ENCODE assay signal across 8 cellular contexts in the genomic region with DNA sequence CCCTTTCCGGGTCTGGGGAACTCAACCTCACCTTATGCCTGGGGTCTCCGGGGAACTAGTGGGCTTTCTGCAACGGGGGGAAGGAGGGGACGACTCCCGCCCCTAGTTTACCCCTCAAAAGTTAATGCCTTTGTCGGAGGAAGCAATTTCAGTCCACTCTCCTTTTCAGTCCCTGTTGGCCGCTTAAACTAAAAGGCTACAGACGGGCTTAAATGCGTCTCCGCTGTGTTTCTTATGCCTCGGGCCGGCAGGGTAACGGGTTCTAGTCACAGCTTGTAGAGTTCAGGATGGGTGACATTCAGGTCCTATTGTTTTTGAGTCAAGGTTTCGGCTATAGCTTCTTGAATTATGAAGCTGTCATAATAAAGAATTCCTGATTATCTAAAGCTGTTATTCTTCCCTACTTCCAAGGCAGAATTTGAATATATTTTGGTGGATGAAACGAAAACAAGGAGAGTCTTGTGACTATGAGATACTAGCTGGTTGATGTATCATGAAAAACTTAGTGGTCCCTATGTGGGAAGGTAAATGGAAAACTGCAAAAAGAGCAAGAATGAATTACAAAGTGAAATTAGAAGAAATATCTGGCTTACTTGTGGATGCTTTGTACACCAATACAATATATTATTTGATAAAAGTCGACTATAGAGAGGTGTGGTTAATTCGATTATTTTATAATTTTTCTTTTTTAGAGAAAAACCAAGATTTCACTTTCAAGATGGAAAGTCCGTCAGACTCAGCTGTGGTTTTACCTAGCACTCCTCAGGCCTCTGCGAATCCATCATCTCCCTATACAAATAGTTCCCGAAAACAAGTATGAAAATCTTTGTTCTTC. TPM values are rescaled to one million over a fixed set of nuclear protein-coding genes. Genes with fewer than 3 reads are reported as not detected.
DNase-seq lines count a peak whose midpoint lies in the region; ATAC-seq and TF ChIP-seq lines count a peak whose summit lies in the region.

No MANE protein-coding gene starts in this region.

- H3K4me3 Mint-ChIP-seq in neural crest cell: peak overlapping the region; percentile 97

- H3K27me3 Mint-ChIP-seq in neural crest cell (ENCODE audit: low read depth): peaks cover 6% of the 10 kb centered on the region

- H3K9me3 Mint-ChIP-seq in neural crest cell: no peaks in the 10 kb centered on the region

- WGBS in esophagus, 2 donors: 18 to 19% methylated on average over 20 of the region's 20 CpGs

- peaks cover 31% of the 10 kb centered on the region for H3K4me1 Mint-ChIP-seq in neural crest cell

- no peak for TF ChIP-seq CTCF in neural crest cell (conservative IDR thresholded peaks at IDR 0.05)

- H3K27ac ChIP-seq in SJSA1 (peak overlapping the region; percentile 35), esophagus (ENCODE audit: low read depth in 2 of 2, low read length in 1 of 2) (peak overlapping the region; percentile 86 to 100)

- H3K4me1 ChIP-seq in SJSA1 (replicated peaks) (peaks cover 21% of the 10 kb centered on the region), esophagus (ENCODE audit: control insufficient read depth in 2 of 2, insufficient read depth in 2 of 2, low read length in 1 of 2) (no peaks in the 10 kb centered on the region)

- H3K27me3 ChIP-seq in SJSA1 (replicated peaks): no peaks in the 10 kb centered on the region
- H3K27me3 ChIP-seq in esophagus (ENCODE audit: control insufficient read depth in 1 of 2, insufficient read depth in 2 of 2, low read length in 2 of 2): no peaks in the 10 kb centered on the region

- H3K4me3 ChIP-seq in SJSA1 (peak overlapping the region; percentile 56), esophagus (ENCODE audit: low read depth in 1 of 2, low read length in 2 of 2) (peak overlapping the region; percentile 78 to 94)

- no peaks in the 10 kb centered on the region for H3K36me3 ChIP-seq in SJSA1
- no peaks in the 10 kb centered on the region for H3K36me3 ChIP-seq in esophagus (ENCODE audit: control insufficient read depth in 2 of 2, insufficient read depth in 2 of 2, low read length in 1 of 2)

- DNase-seq in DMS153 treated with DMSO at 0.1 percent for 48 hours (lab: John Stamatoyannopoulos, UW; ENCODE audit: unreplicated experiment) (peak; percentile 85), DMS153 (lab: John Stamatoyannopoulos, UW) (no peak), SJSA1 (ENCODE audit: low read depth in 1 of 2, low spot score in 2 of 2) (no peak), neural crest cell (ENCODE audit: low read depth, low spot score) (no peak), UCSD-AML1 (lab: John Stamatoyannopoulos, UW; ENCODE audit: unreplicated experiment) (no peak), NCI-H187 treated with DMSO at 0.1 percent for 48 hours (lab: John Stamatoyannopoulos, UW) (no peak)

- peaks cover 7% of the 10 kb centered on the region for H3K36me3 Mint-ChIP-seq in neural crest cell (ENCODE audit: low read depth)

- peak; percentile 1 for ATAC-seq in HG02870 (IDR thresholded peaks at IDR 0.05; ENCODE audit: unreplicated experiment)

- H3K9me3 ChIP-seq in SJSA1 (replicated peaks) (no peaks in the 10 kb centered on the region), esophagus (ENCODE audit: control insufficient read depth in 2 of 2, insufficient read depth in 1 of 2, low read depth in 1 of 2, low read length in 1 of 2) (no peaks in the 10 kb centered on the region)

- H3K27ac Mint-ChIP-seq in neural crest cell (ENCODE audit: unreplicated experiment): peak overlapping the region; percentile 95

RNA-seq across cellular contexts. Expression of gene SFR1, which starts 0.5 kb away (rescaled TPM):
- 11.0 and 15.1 TPM in 2 replicates for total RNA-seq in SJSA1 (2014; rRNA removed; shearing (Covaris generic))
- polyA plus RNA-seq in esophagus: 1 to 10 TPM; 3.8 to 6.3 TPM
- total RNA-seq in neural crest cell: 13.9 and 14.0 TPM in 2 replicates

RNA-seq across cellular contexts. Expression of gene COL17A1, which starts 36.8 kb away (rescaled TPM):
- 0.05 TPM in 1 of 2 replicates, not detected in the other for total RNA-seq in SJSA1 (2014; rRNA removed; shearing (Covaris generic))
- polyA plus RNA-seq in esophagus: 10 to 100 TPM; 80.9 to 87.2 TPM
- total RNA-seq in neural crest cell: not detected in 2 replicates
